Comparison of ENCODE assay signal across 9 cellular contexts in genomic region chr17:63698381-63698885, GRCh38. TPM values are rescaled to one million over a fixed set of nuclear protein-coding genes. Genes with fewer than 3 reads are reported as not detected.
DNase-seq lines count a peak whose midpoint lies in the region; ATAC-seq lines count a peak whose summit lies in the region.
"Had no signal": no experiment of that assay in that cellular context is flagged by ENCODE, and none has a peak within 500 bp of the region (broad histone marks: within the 10 kb centered on the region; RNA-seq: fewer than 3 reads in every experiment).

No MANE protein-coding gene starts in this region.

- H3K9me3 ChIP-seq in iPS-18c (ENCODE audit: control insufficient read depth, insufficient read depth, low read length) = no peaks in the 10 kb centered on the region
- H3K9me3 ChIP-seq: A549 had no signal

- H3K4me3 ChIP-seq in iPS-18c (ENCODE audit: insufficient read depth, low read depth, low read length) = peak overlapping the region; percentile 67

- no peaks in the 10 kb centered on the region for H3K27me3 Mint-ChIP-seq in activated T-cell treated with anti-CD3 and anti-CD28 coated beads, Interleukin-2, amount 50 U/mL, for 4 hours (ENCODE audit: low read depth)
- no peaks in the 10 kb centered on the region for H3K27me3 Mint-ChIP-seq in stimulated activated naive B cell treated with anti-CD40 and anti-IgM and Interleukin-4, amounts not matched to agents 10 μg/mL and 1 μg/mL and 100 μg/mL, for 72 hours

- peak overlapping the region; percentile 82 for H3K4me3 Mint-ChIP-seq in activated T-cell treated with anti-CD3 and anti-CD28 coated beads, Interleukin-2, amount 50 U/mL, for 4 hours
- peak overlapping the region; percentile 95 for H3K4me3 Mint-ChIP-seq in stimulated activated naive B cell treated with anti-CD40 and anti-IgM and Interleukin-4, amounts not matched to agents 10 μg/mL and 1 μg/mL and 100 μg/mL, for 72 hours

- H3K36me3 Mint-ChIP-seq in activated T-cell treated with anti-CD3 and anti-CD28 coated beads, Interleukin-2, amount 50 U/mL, for 4 hours (ENCODE audit: insufficient read depth) = peaks cover 6% of the 10 kb centered on the region
- H3K36me3 Mint-ChIP-seq in stimulated activated naive B cell treated with anti-CD40 and anti-IgM and Interleukin-4, amounts not matched to agents 10 μg/mL and 1 μg/mL and 100 μg/mL, for 72 hours = peaks cover 43 to 72% of the 10 kb centered on the region in 2 donors

- no peak for ATAC-seq in activated T-cell treated with anti-CD3 and anti-CD28 coated beads, Interleukin-2, amount 50 U/mL, for 4 hours
- no peak for ATAC-seq in stimulated activated naive B cell treated with anti-CD40 and anti-IgM and Interleukin-4, amounts not matched to agents 10 μg/mL and 1 μg/mL and 100 μg/mL, for 72 hours (replicated peaks)
- no peak for ATAC-seq in GM21360 (IDR thresholded peaks at IDR 0.05; ENCODE audit: unreplicated experiment)

- H3K4me1 Mint-ChIP-seq in activated T-cell treated with anti-CD3 and anti-CD28 coated beads, Interleukin-2, amount 50 U/mL, for 4 hours (ENCODE audit: low read depth) = peaks cover 73% of the 10 kb centered on the region
- peaks cover 54 to 76% of the 10 kb centered on the region in 2 donors for H3K4me1 Mint-ChIP-seq in stimulated activated naive B cell treated with anti-CD40 and anti-IgM and Interleukin-4, amounts not matched to agents 10 μg/mL and 1 μg/mL and 100 μg/mL, for 72 hours

- H3K9me3 Mint-ChIP-seq in activated T-cell treated with anti-CD3 and anti-CD28 coated beads, Interleukin-2, amount 50 U/mL, for 4 hours = no peaks in the 10 kb centered on the region
- H3K9me3 Mint-ChIP-seq in stimulated activated naive B cell treated with anti-CD40 and anti-IgM and Interleukin-4, amounts not matched to agents 10 μg/mL and 1 μg/mL and 100 μg/mL, for 72 hours = no peaks in the 10 kb centered on the region

- H3K27ac Mint-ChIP-seq in stimulated activated naive B cell treated with anti-CD40 and anti-IgM and Interleukin-4, amounts not matched to agents 10 μg/mL and 1 μg/mL and 100 μg/mL, for 72 hours = peak overlapping the region; percentile 97

- DNase-seq in NCI-H2107 treated with DMSO at 0.1 percent for 48 hours (lab: John Stamatoyannopoulos, UW; ENCODE audit: unreplicated experiment) (peak; percentile 18), NCI-H2107 (lab: John Stamatoyannopoulos, UW) (no peak), NCI-H128 (lab: John Stamatoyannopoulos, UW; ENCODE audit: unreplicated experiment) (no peak), occipital lobe (lab: John Stamatoyannopoulos, UW) (no peak)
- no peak for DNase-seq in activated T-cell treated with anti-CD3 and anti-CD28 coated beads, Interleukin-2, amount 50 U/mL, for 4 hours
- no peak for DNase-seq in stimulated activated naive B cell treated with anti-CD40 and anti-IgM and Interleukin-4, amounts not matched to agents 10 μg/mL and 1 μg/mL and 100 μg/mL, for 72 hours

RNA-seq across cellular contexts. Expression of gene LIMD2, which starts 1.5 kb away (rescaled TPM):
- 100 to 1,000 TPM; 119 to 169 (median 146) TPM for total RNA-seq in activated T-cell treated with anti-CD3 and anti-CD28 coated beads, Interleukin-2, amount 50 U/mL, for 4 hours
- 15.0 TPM for total RNA-seq in occipital lobe

RNA-seq across cellular contexts. Expression of gene STRADA, which starts 43.2 kb away (rescaled TPM):
- 10 to 100 TPM; 35.8 to 37.7 (median 35.9) TPM for total RNA-seq in activated T-cell treated with anti-CD3 and anti-CD28 coated beads, Interleukin-2, amount 50 U/mL, for 4 hours
- 27.8 TPM for total RNA-seq in occipital lobe
